8 cellular contexts compared by ENCODE assay signal in the genomic region with DNA sequence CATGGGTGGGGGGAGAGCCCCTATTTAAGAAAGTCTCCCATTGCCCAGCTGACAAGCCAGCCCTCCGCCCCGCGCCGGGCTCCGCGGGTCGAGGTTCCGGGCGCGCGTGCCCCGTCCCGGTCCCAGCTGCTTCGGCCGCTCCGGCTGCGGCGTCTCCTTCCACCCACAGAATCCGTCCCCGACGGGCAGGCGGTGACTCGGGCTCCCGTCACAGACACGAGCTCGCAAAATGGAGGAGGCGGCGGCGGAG. TPM values are rescaled to one million over a fixed set of nuclear protein-coding genes. Genes with fewer than 3 reads are reported as not detected.
DNase-seq lines count a peak whose midpoint lies in the region; ATAC-seq and TF ChIP-seq lines count a peak whose summit lies in the region.

No MANE protein-coding gene starts in this region.

- H3K27me3 ChIP-seq in ascending aorta: no peaks in the 10 kb centered on the region
- H3K27me3 ChIP-seq in testis: no peaks in the 10 kb centered on the region

- no peak for DNase-seq in activated CD4-positive, alpha-beta T cell treated with anti-CD3 and anti-CD28 coated beads, Interleukin-2, amount 10 ng/mL, durations not matched to agents 24 days and 14 days
- DNase-seq in activated CD4-positive, alpha-beta T cell treated with anti-CD3 and anti-CD28 coated beads for 4 hours: no peak
- DNase-seq in ascending aorta (ENCODE audit: low spot score in 2 of 2) (no peak), left lobe of liver (ENCODE audit: low spot score) (no peak), testis (no peak), GDM1 (lab: John Stamatoyannopoulos, UW) (no peak), C1 segment of cervical spinal cord (lab: John Stamatoyannopoulos, UW) (no peak)

- H3K9me3 ChIP-seq in ascending aorta: no peaks in the 10 kb centered on the region
- H3K9me3 ChIP-seq in testis: no peaks in the 10 kb centered on the region

- ATAC-seq in HG03196 (IDR thresholded peaks at IDR 0.05; ENCODE audit: unreplicated experiment) (peak; percentile 12), left lobe of liver (peak; percentile 25)

- TF ChIP-seq CTCF in ascending aorta (IDR thresholded peaks at IDR 0.05) (no peak), testis (IDR thresholded peaks at IDR 0.05) (no peak)

- H3K27ac ChIP-seq in ascending aorta (peak overlapping the region; percentile 98 to 99), testis (peak overlapping the region; percentile 94 to 97)

- 0% methylated on average over 13 to 26 of the region's 29 CpGs for WGBS in testis, 2 donors

- H3K4me3 Mint-ChIP-seq in activated CD4-positive, alpha-beta T cell treated with anti-CD3 and anti-CD28 coated beads, Interleukin-2, amount 10 ng/mL, durations not matched to agents 24 days and 14 days: peak overlapping the region; percentile 93

- H3K27ac Mint-ChIP-seq in activated CD4-positive, alpha-beta T cell treated with anti-CD3 and anti-CD28 coated beads, Interleukin-2, amount 10 ng/mL, durations not matched to agents 24 days and 14 days: peak overlapping the region; percentile 93

- intact Hi-C loops in activated CD4-positive, alpha-beta T cell treated with anti-CD3 and anti-CD28 coated beads, Interleukin-2, amount 10 ng/mL, durations not matched to agents 24 days and 14 days (cut with micrococcal nuclease): loop anchor here (2.0 to 5.0 kb wide), 5 partner anchors 91 to 769 kb away; partner anchors contain the start of genes KCTD16 and YIPF5
- intact Hi-C loops in ascending aorta (cut with DNase I): loop anchor here (1.0 to 5.0 kb wide), 8 partner anchors 61 to 476 kb away; no protein-coding TSS in a partner anchor
- intact Hi-C loops in testis (cut with DNase I; ENCODE audit: low total_unique reads): loop anchor here (10.0 kb wide), 1 partner anchor 422 kb away; no protein-coding TSS in a partner anchor

- TF ChIP-seq POLR2A in testis (IDR thresholded peaks at IDR 0.05): no peak

- H3K4me1 ChIP-seq in ascending aorta: peaks cover 0 to 2% of the 10 kb centered on the region in 2 donors
- H3K4me1 ChIP-seq in testis: peaks cover 22% of the 10 kb centered on the region

- H3K36me3 ChIP-seq in ascending aorta: no peaks in the 10 kb centered on the region
- H3K36me3 ChIP-seq in testis (ENCODE audit: low read depth, missing control alignments): no peaks in the 10 kb centered on the region

- peaks cover 48% of the 10 kb centered on the region for H3K4me1 Mint-ChIP-seq in activated CD4-positive, alpha-beta T cell treated with anti-CD3 and anti-CD28 coated beads, Interleukin-2, amount 10 ng/mL, durations not matched to agents 24 days and 14 days

- H3K4me3 ChIP-seq in ascending aorta (peak overlapping the region; percentile 70 to 91), testis (peak overlapping the region; percentile 87 to 91)

- H3K36me3 Mint-ChIP-seq in activated CD4-positive, alpha-beta T cell treated with anti-CD3 and anti-CD28 coated beads, Interleukin-2, amount 10 ng/mL, durations not matched to agents 24 days and 14 days (ENCODE audit: low read depth): peaks cover 31% of the 10 kb centered on the region

- H3K9me3 Mint-ChIP-seq in activated CD4-positive, alpha-beta T cell treated with anti-CD3 and anti-CD28 coated beads, Interleukin-2, amount 10 ng/mL, durations not matched to agents 24 days and 14 days: peaks cover 16% of the 10 kb centered on the region

- no peaks in the 10 kb centered on the region for H3K27me3 Mint-ChIP-seq in activated CD4-positive, alpha-beta T cell treated with anti-CD3 and anti-CD28 coated beads, Interleukin-2, amount 10 ng/mL, durations not matched to agents 24 days and 14 days

RNA-seq across cellular contexts. Expression of gene NR3C1, which starts 0.2 kb away (rescaled TPM):
- total RNA-seq in activated CD4-positive, alpha-beta T cell treated with anti-CD3 and anti-CD28 coated beads, Interleukin-2, amount 10 ng/mL, durations not matched to agents 24 days and 14 days: 62.2 and 64.7 TPM in 2 replicates
- total RNA-seq in ascending aorta (18.4 TPM), left lobe of liver (46.6 TPM), testis (10 to 100 TPM; 34.3 to 37.7 TPM)
- 33.2 TPM for polyA plus RNA-seq in testis (ENCODE audit: insufficient read depth, low read depth, low replicate concordance)
